In genomic region chr5:154754460-154755360, GRCh38 we compare ENCODE assay signal across 1 cellular context.
TF ChIP-seq lines count a peak whose summit lies in the region.

No MANE protein-coding gene starts in this region.

TF ChIP-seq in HepG2, 621 proteins besides CTCF, POLR2A, EP300 and RAD21 (continued from another document and continues in another):
- TF ChIP-seq KIAA2018 (CRISPR knock-in tag; IDR thresholded peaks at IDR 0.05; ENCODE audit: borderline replicate concordance) (no peak), ZNF788 (CRISPR knock-in tag; IDR thresholded peaks at IDR 0.05; ENCODE audit: borderline replicate concordance) (peak; percentile 81; the same call in 1 of the 2 replicates), HOXA3 (CRISPR knock-in tag; IDR thresholded peaks at IDR 0.05) (peak; percentile 69; the same call in 1 of the 2 replicates), REL (CRISPR knock-in tag; conservative IDR thresholded peaks at IDR 0.05) (0 out of 2 replicates have a peak, but pooled peaks have one; percentile 39), ZNF484 (CRISPR knock-in tag; IDR thresholded peaks at IDR 0.05; ENCODE audit: borderline replicate concordance, low read depth) (no peak), CBFB (CRISPR knock-in tag; IDR thresholded peaks at IDR 0.05) (0 out of 2 replicates have a peak, but pooled peaks have one; percentile 65), SIN3B (IDR thresholded peaks at IDR 0.05; ENCODE audit: low read length) (no peak), SMARCC2 (IDR thresholded peaks at IDR 0.05) (no peak), GRHL1 (CRISPR knock-in tag; conservative IDR thresholded peaks at IDR 0.05) (no peak), RELA (CRISPR knock-in tag; IDR thresholded peaks at IDR 0.05) (no peak), TRIM24 (CRISPR knock-in tag; IDR thresholded peaks at IDR 0.05) (no peak), ZNF720 (CRISPR knock-in tag; IDR thresholded peaks at IDR 0.05) (no peak), GFI1 (CRISPR knock-in tag; IDR thresholded peaks at IDR 0.05; ENCODE audit: borderline replicate concordance) (0 out of 2 replicates have a peak, but pooled peaks have one; percentile 54), CBX1 (IDR thresholded peaks at IDR 0.05; ENCODE audit: low read depth) (peak; percentile 79), KLF9 (CRISPR knock-in tag; IDR thresholded peaks at IDR 0.05; ENCODE audit: low read depth) (no peak), ATF5 (CRISPR knock-in tag; IDR thresholded peaks at IDR 0.05; ENCODE audit: low read depth) (no peak), TERF1 (CRISPR knock-in tag; IDR thresholded peaks at IDR 0.05) (no peak), ETV5 (CRISPR knock-in tag; IDR thresholded peaks at IDR 0.05; ENCODE audit: borderline replicate concordance) (peak; percentile 79), ZNF816 (CRISPR knock-in tag; IDR thresholded peaks at IDR 0.05; ENCODE audit: borderline replicate concordance) (no peak; the same call in 1 of the 2 replicates), ZNF609 (CRISPR knock-in tag; IDR thresholded peaks at IDR 0.05; ENCODE audit: borderline replicate concordance) (peak; percentile 79), TCF7L2 (IDR thresholded peaks at IDR 0.05; ENCODE audit: low read depth, low read length) (no peak), ZNF652 (CRISPR knock-in tag; IDR thresholded peaks at IDR 0.05; ENCODE audit: borderline replicate concordance, low read depth) (no peak), USF2 (IDR thresholded peaks at IDR 0.05; ENCODE audit: low read depth, low read length) (0 out of 2 replicates have a peak, but pooled peaks have one; percentile 15), USF2 (CRISPR knock-in tag; IDR thresholded peaks at IDR 0.05; ENCODE audit: borderline replicate concordance) (no peak; the same call in 1 of the 2 replicates), ZNF468 (CRISPR knock-in tag; IDR thresholded peaks at IDR 0.05) (no peak), ZNF576 (CRISPR knock-in tag; IDR thresholded peaks at IDR 0.05) (no peak), ZNF574 (CRISPR knock-in tag; IDR thresholded peaks at IDR 0.05) (peak; percentile 94), ZNF839 (CRISPR knock-in tag; IDR thresholded peaks at IDR 0.05; ENCODE audit: borderline replicate concordance) (no peak), CREBL2 (CRISPR knock-in tag; IDR thresholded peaks at IDR 0.05; ENCODE audit: borderline replicate concordance) (no peak)
